ENCODE assay signal across 19 cellular contexts in genomic region chr3:31622636-31623288, GRCh38.
DNase-seq lines count a peak whose midpoint lies in the region; ATAC-seq and FAIRE-seq lines count a peak whose summit lies in the region.
"Had no signal": no experiment of that assay in that cellular context is flagged by ENCODE, and none has a peak within 500 bp of the region (broad histone marks: within the 10 kb centered on the region; RNA-seq: fewer than 3 reads in every experiment).

No MANE protein-coding gene starts in this region.

- no peak overlapping the region for H3K18ac ChIP-seq in trophoblast cell (ENCODE audit: low read length)

- no peaks in the 10 kb centered on the region for H3K27me3 ChIP-seq in trophoblast cell (ENCODE audit: insufficient read depth, low read length)

- no peak overlapping the region for H4K12ac ChIP-seq in trophoblast cell (ENCODE audit: low read depth, low read length)

- peak; percentile 56 for DNase-seq in NOMO-1 treated with DMSO at 0.1 percent for 48 hours (lab: John Stamatoyannopoulos, UW; ENCODE audit: unreplicated experiment)
- DNase-seq in trophoblast cell, result no peak
- no peak for DNase-seq in NCI-H226
- DNase-seq in HTR-8/SVneo (ENCODE audit: insufficient read length, low spot score), result no peak
- DNase-seq in NCI-H1694 (lab: John Stamatoyannopoulos, UW), result no peak
- DNase-seq: activated CD4-positive, alpha-beta memory T cell treated with anti-CD3 and anti-CD28 coated beads, Interleukin-2, amount 10 ng/mL, durations not matched to agents 7 days and 5 days; activated naive CD4-positive, alpha-beta T cell treated with anti-CD3 and anti-CD28 coated beads for 36 hours; CD4-positive, CD25-positive, alpha-beta regulatory T cell; erythroblast; GF-D8; mesendoderm; NK-92 treated with Interleukin-12 subunit alpha and Interleukin-12 subunit beta, amount 100 ng/mL, for 24 hours; stimulated activated naive CD8-positive, alpha-beta T cell treated with anti-CD3 and anti-CD28 coated beads, Interleukin-15, amount 100 ng/mL, for 72 hours; T-helper 1 cell had no signal

- H4K91ac ChIP-seq in trophoblast cell (ENCODE audit: low read depth, low read length), result no peak overlapping the region

- no peak overlapping the region for H2BK120ac ChIP-seq in trophoblast cell (ENCODE audit: insufficient read depth, low read length, poor library complexity)

- no peaks in the 10 kb centered on the region for H3K9me3 ChIP-seq in trophoblast cell (ENCODE audit: insufficient read depth, low read depth, low read length)
- H3K9me3 ChIP-seq: prostate gland had no signal

- H3K79me2 ChIP-seq in trophoblast cell (ENCODE audit: control insufficient read depth, insufficient read depth, low read length, poor library complexity), result no peaks in the 10 kb centered on the region

- no peak overlapping the region for H3K4me3 ChIP-seq in trophoblast cell (ENCODE audit: low read depth, low read length)
- H3K4me3 ChIP-seq: prostate gland had no signal

- H3K4ac ChIP-seq in trophoblast cell (ENCODE audit: low read depth, low read length), result no peak overlapping the region

- no peak overlapping the region for H4K8ac ChIP-seq in trophoblast cell (ENCODE audit: low read depth, low read length)

- no peak overlapping the region for H2AK5ac ChIP-seq in trophoblast cell (ENCODE audit: low read length)

- no peak overlapping the region for H3K4me2 ChIP-seq in trophoblast cell (ENCODE audit: low read length)

- no peak overlapping the region for H2BK12ac ChIP-seq in trophoblast cell (ENCODE audit: low read length)

- peak; percentile 51 for ATAC-seq in GM18519 (IDR thresholded peaks at IDR 0.05; ENCODE audit: low FRiP score, unreplicated experiment)
- peak; percentile 70 for ATAC-seq in GM21367 (IDR thresholded peaks at IDR 0.05; ENCODE audit: unreplicated experiment)
- ATAC-seq in HG02973 (IDR thresholded peaks at IDR 0.05; ENCODE audit: unreplicated experiment), result peak; percentile 80
- ATAC-seq: stimulated activated naive CD8-positive, alpha-beta T cell treated with anti-CD3 and anti-CD28 coated beads, Interleukin-15, amount 100 ng/mL, for 72 hours had no signal

- no peaks in the 10 kb centered on the region for H3K79me1 ChIP-seq in trophoblast cell (ENCODE audit: low read length)

- FAIRE-seq in HTR-8/SVneo (lab: Jason Lieb, UNC), result no peak
- FAIRE-seq: H54 had no signal

- H3K4me1 ChIP-seq in trophoblast cell (ENCODE audit: control insufficient read depth in 1 of 2, insufficient read depth in 2 of 2, low read length in 2 of 2), result no peaks in the 10 kb centered on the region
- H3K4me1 ChIP-seq: prostate gland had no signal

- H3K9ac ChIP-seq in trophoblast cell (ENCODE audit: low read length), result no peak overlapping the region

- no peak overlapping the region for H3K23ac ChIP-seq in trophoblast cell (ENCODE audit: low read length)

- no peak overlapping the region for H3K27ac ChIP-seq in trophoblast cell (ENCODE audit: low read depth, low read length)
- H3K27ac ChIP-seq: prostate gland had no signal

- no peak overlapping the region for H2AFZ ChIP-seq in trophoblast cell (ENCODE audit: insufficient read depth, low read length, poor library complexity)

- no CpG with 5 or more reads among the region's 4 CpGs for WGBS in trophoblast cell (ENCODE audit: extremely low coverage, insufficient coverage, insufficient read length)

- H3K36me3 ChIP-seq in trophoblast cell (ENCODE audit: control insufficient read depth in 1 of 2, insufficient read depth in 2 of 2, low read length in 2 of 2), result peaks cover 10 to 13% of the 10 kb centered on the region in 2 experiments
- H3K36me3 ChIP-seq: prostate gland had no signal

- H2BK5ac ChIP-seq in trophoblast cell (ENCODE audit: low read depth, low read length, poor library complexity), result no peak overlapping the region

- H3K14ac ChIP-seq in trophoblast cell (ENCODE audit: low read length), result no peak overlapping the region
